In genomic region chr17:77615672-77616242, GRCh38 we compare ENCODE assay signal across 25 cellular contexts.
A peak's percentile ranks its signal among the peaks of the same experiment; 100 is the strongest.
DNase-seq lines count a peak whose midpoint lies in the region; ATAC-seq and TF ChIP-seq lines count a peak whose summit lies in the region.
"Had no signal": no experiment of that assay in that cellular context is flagged by ENCODE, and none has a peak within 500 bp of the region (broad histone marks: within the 10 kb centered on the region; RNA-seq: fewer than 3 reads in every experiment).

No MANE protein-coding gene starts in this region.

- no peaks in the 10 kb centered on the region for H3K36me3 ChIP-seq in adipocyte (ENCODE audit: control insufficient read depth, insufficient read depth, low read length, severe bottlenecking)
- H3K36me3 ChIP-seq in lower lobe of right lung: no peaks in the 10 kb centered on the region
- H3K36me3 ChIP-seq: adrenal gland, cardiac muscle cell, heart right ventricle, SJCRH30 had no signal

- intact Hi-C loops in sciatic nerve (cut with DNase I): no loop called here
- intact Hi-C loops in lower lobe of right lung (cut with DNase I): no loop called here

- peaks cover 32 to 33% of the 10 kb centered on the region in 2 donors for H3K4me1 Mint-ChIP-seq in immature natural killer cell

- H3K4me1 ChIP-seq in adipocyte (ENCODE audit: control insufficient read depth, insufficient read depth, low read length): peaks cover 35% of the 10 kb centered on the region
- peaks cover 9% of the 10 kb centered on the region for H3K4me1 ChIP-seq in lower lobe of right lung
- H3K4me1 ChIP-seq: SJCRH30 had no signal

- no peak overlapping the region for H3K27ac ChIP-seq in lower lobe of right lung
- H3K27ac ChIP-seq: 22Rv1, cardiac muscle cell, heart right ventricle, PC-9, SJCRH30 had no signal

- no peaks in the 10 kb centered on the region for H3K9me3 Mint-ChIP-seq in immature natural killer cell
- H3K9me3 Mint-ChIP-seq: CD4-positive, alpha-beta T cell had no signal

- peaks cover 0 to 9% (median 5%) of the 10 kb centered on the region in 3 donors for H3K27me3 Mint-ChIP-seq in immature natural killer cell (ENCODE audit: low read depth in 3 of 3)
- H3K27me3 Mint-ChIP-seq: activated CD8-positive, alpha-beta T cell treated with anti-CD3 and anti-CD28 coated beads for 36 hours; CD4-positive, alpha-beta T cell had no signal

- peak; percentile 46 for DNase-seq in NCI-H2171 treated with DMSO at 0.1 percent for 48 hours (lab: John Stamatoyannopoulos, UW)
- DNase-seq in NCI-H2171 (lab: John Stamatoyannopoulos, UW): no peak
- peak; percentile 15 for DNase-seq in adipocyte (ENCODE audit: low read depth)
- DNase-seq in fibroblast of gingiva (ENCODE audit: low read depth): peak; percentile 39
- DNase-seq in sciatic nerve (ENCODE audit: low spot score): no peak
- DNase-seq in immature natural killer cell: no peak
- DNase-seq in NCI-H2107 treated with DMSO at 0.1 percent for 48 hours (lab: John Stamatoyannopoulos, UW; ENCODE audit: unreplicated experiment): no peak
- DNase-seq in lower lobe of right lung: no peak
- DNase-seq: activated CD4-positive, alpha-beta T cell treated with anti-CD3 and anti-CD28 coated beads for 1 hour; activated CD8-positive, alpha-beta T cell treated with anti-CD3 and anti-CD28 coated beads for 36 hours; activated gamma-delta T cell; CD4-positive, alpha-beta T cell; heart right ventricle; KG1; mucosa of descending colon; NCI-H1436; NCI-H510A treated with DMSO at 0.1 percent for 48 hours; PC-9; SJCRH30; T-helper 1 cell had no signal

- ATAC-seq in sciatic nerve (peak; percentile 46), lower lobe of right lung (no peak)
- ATAC-seq: heart right ventricle, mucosa of descending colon had no signal

- H3K9ac ChIP-seq in adipocyte (ENCODE audit: low read length): peak overlapping the region; percentile 41

- peaks cover 3% of the 10 kb centered on the region for H3K27me3 ChIP-seq in adipocyte (replicated peaks; ENCODE audit: control insufficient read depth, insufficient read depth, low read length)
- H3K27me3 ChIP-seq in lower lobe of right lung (ENCODE audit: low read depth): no peaks in the 10 kb centered on the region
- H3K27me3 ChIP-seq: adrenal gland, cardiac muscle cell, heart right ventricle had no signal

- no peaks in the 10 kb centered on the region for H3K36me3 Mint-ChIP-seq in immature natural killer cell

- H3K9me3 ChIP-seq in adipocyte (ENCODE audit: control insufficient read depth, low read length) (peaks cover 3% of the 10 kb centered on the region), lower lobe of right lung (no peaks in the 10 kb centered on the region)
- H3K9me3 ChIP-seq: adrenal gland, heart right ventricle, mucosa of descending colon, SJCRH30 had no signal

- no peak overlapping the region for H3K4me3 ChIP-seq in adipocyte (ENCODE audit: low read length)
- H3K4me3 ChIP-seq in lower lobe of right lung: no peak overlapping the region
- H3K4me3 ChIP-seq: adrenal gland, cardiac muscle cell, heart right ventricle, mucosa of descending colon, PC-9, SJCRH30 had no signal

- no peak for TF ChIP-seq CTCF in lower lobe of right lung (IDR thresholded peaks at IDR 0.05)

- no peak overlapping the region for H3K4me3 Mint-ChIP-seq in immature natural killer cell
- H3K4me3 Mint-ChIP-seq: activated CD8-positive, alpha-beta T cell treated with anti-CD3 and anti-CD28 coated beads for 36 hours; CD4-positive, alpha-beta T cell; dendritic cell treated with granulocyte-macrophage colony-stimulating factor and Interleukin-4, amounts not matched to agents 40 ng/mL and 50 ng/mL, for 4 days; nephron had no signal

- no peak overlapping the region for H3K27ac Mint-ChIP-seq in immature natural killer cell
- H3K27ac Mint-ChIP-seq: CD4-positive, alpha-beta T cell; dendritic cell treated with granulocyte-macrophage colony-stimulating factor and Interleukin-4, amounts not matched to agents 40 ng/mL and 50 ng/mL, for 4 days had no signal

Comparison
In these comparisons a context has a peak if more than half of its experiments do, and no peak if none do; other contexts are left out.
1. DNase-seq: peak in NCI-H2171 treated with DMSO at 0.1 percent for 48 hours (single experiment), adipocyte (single experiment) and fibroblast of gingiva (single experiment); none in NCI-H2171 (single experiment), sciatic nerve (single experiment), immature natural killer cell (0 of 3), NCI-H2107 treated with DMSO at 0.1 percent for 48 hours (single experiment) and lower lobe of right lung (single experiment).